Comparison of ENCODE assay signal across 10 cellular contexts in genomic region chr14:33948143-33948962, GRCh38. TPM values are rescaled to one million over a fixed set of nuclear protein-coding genes. Genes with fewer than 3 reads are reported as not detected.
DNase-seq lines count a peak whose midpoint lies in the region; ATAC-seq and TF ChIP-seq lines count a peak whose summit lies in the region.
"Had no signal": no experiment of that assay in that cellular context is flagged by ENCODE, and none has a peak within 500 bp of the region (broad histone marks: within the 10 kb centered on the region; RNA-seq: fewer than 3 reads in every experiment).

No MANE protein-coding gene starts in this region.

- POLR2A ChIA-PET in activated CD8-positive, alpha-beta T cell treated with anti-CD3 and anti-CD28 coated beads, Interleukin-2, amount 10 ng/mL, durations not matched to agents 7 days and 5 days (lab: Charles Lee) = no interaction called here
- POLR2A ChIA-PET in activated CD8-positive, alpha-beta T cell treated with anti-CD3 and anti-CD28 coated beads for 36 hours (lab: Charles Lee) = no interaction called here
- POLR2A ChIA-PET in T-cell (lab: Charles Lee) = no interaction called here
- POLR2A ChIA-PET in OCI-LY7 (lab: Charles Lee) = no interaction called here
- POLR2A ChIA-PET in RWPE1 (lab: Yijun Ruan, JAX; ENCODE audit: low non-redundant PET) = interaction anchor here (0.7 kb wide), 1 partner anchor 12 kb away, joined by 3 read pairs; no protein-coding TSS in a partner anchor

- no peak overlapping the region for H3K4me2 ChIP-seq in OCI-LY7 (ENCODE audit: low read length)

- BruUV-seq in OCI-LY7 (replicated peaks; lab: Mats Ljungman, UMichigan) = no TSS peak

- H4K20me1 ChIP-seq in OCI-LY7 (ENCODE audit: insufficient read depth, low read length) = no peaks in the 10 kb centered on the region

- H3K36me3 ChIP-seq in OCI-LY7 (ENCODE audit: insufficient read depth, low read length) = no peaks in the 10 kb centered on the region

- intact Hi-C loops in activated CD8-positive, alpha-beta T cell treated with anti-CD3 and anti-CD28 coated beads for 36 hours (cut with micrococcal nuclease) = no loop called here
- intact Hi-C loops in OCI-LY7 (cut with micrococcal nuclease; ENCODE audit: unreplicated experiment) = no loop called here

- no peak for TF ChIP-seq CTCF in activated CD8-positive, alpha-beta T cell treated with anti-CD3 and anti-CD28 coated beads for 36 hours (IDR thresholded peaks at IDR 0.05)
- no peak for TF ChIP-seq CTCF in OCI-LY7 (conservative IDR thresholded peaks at IDR 0.05; ENCODE audit: low read length)
- TF ChIP-seq CTCF in RWPE1 (conservative IDR thresholded peaks at IDR 0.05; ENCODE audit: low read depth) = no peak

- ATAC-seq in activated CD8-positive, alpha-beta T cell treated with anti-CD3 and anti-CD28 coated beads, Interleukin-2, amount 10 ng/mL, durations not matched to agents 7 days and 5 days = no peak
- ATAC-seq in activated CD8-positive, alpha-beta T cell treated with anti-CD3 and anti-CD28 coated beads for 36 hours = no peak
- no peak for ATAC-seq in T-cell (replicated peaks in 1 of 4)

- no peaks in the 10 kb centered on the region for H3K9me2 ChIP-seq in OCI-LY7 (ENCODE audit: insufficient read depth, low read length)

- H3K27ac ChIP-seq in substantia nigra (ENCODE audit: low read depth, low read length, poor library complexity, severe bottlenecking) (peak overlapping the region; percentile 83), OCI-LY7 (ENCODE audit: low read depth, low read length, poor library complexity, severe bottlenecking) (no peak overlapping the region), RWPE1 (no peak overlapping the region)

- H3K27ac Mint-ChIP-seq in activated CD8-positive, alpha-beta T cell treated with anti-CD3 and anti-CD28 coated beads, Interleukin-2, amount 10 ng/mL, durations not matched to agents 7 days and 5 days = no peak overlapping the region
- H3K27ac Mint-ChIP-seq in activated CD8-positive, alpha-beta T cell treated with anti-CD3 and anti-CD28 coated beads for 36 hours = no peak overlapping the region
- H3K27ac Mint-ChIP-seq in T-cell = no peak overlapping the region

- H3K4me3 ChIP-seq in iPS-11a (ENCODE audit: low read depth, low read length) (peak overlapping the region; percentile 84), OCI-LY7 (ENCODE audit: low read depth, low read length, poor library complexity, severe bottlenecking) (no peak overlapping the region)

- H3K79me2 ChIP-seq in OCI-LY7 (ENCODE audit: insufficient read depth, low read depth, low read length) = no peaks in the 10 kb centered on the region

- CTCF ChIA-PET in activated CD8-positive, alpha-beta T cell treated with anti-CD3 and anti-CD28 coated beads, Interleukin-2, amount 10 ng/mL, durations not matched to agents 7 days and 5 days (lab: Charles Lee) = interaction anchor here (0.7 to 2.6 kb wide), 2 partner anchors 108 to 149 kb away, joined by 3 to 12 read pairs; no protein-coding TSS in a partner anchor
- CTCF ChIA-PET in activated CD8-positive, alpha-beta T cell treated with anti-CD3 and anti-CD28 coated beads for 36 hours (lab: Charles Lee) = no interaction called here
- CTCF ChIA-PET in T-cell (lab: Charles Lee) = interaction anchor here in 1 of 2 donors (0.7 kb wide), 1 partner anchor 13 kb away, joined by 3 read pairs; no protein-coding TSS in a partner anchor
- CTCF ChIA-PET in OCI-LY7 (lab: Charles Lee; ENCODE audit: unreplicated experiment) = no interaction called here
- CTCF ChIA-PET in RWPE1 (lab: Yijun Ruan, JAX) = no interaction called here

- H3K4me1 Mint-ChIP-seq in activated CD8-positive, alpha-beta T cell treated with anti-CD3 and anti-CD28 coated beads, Interleukin-2, amount 10 ng/mL, durations not matched to agents 7 days and 5 days (ENCODE audit: low read depth) = peaks cover 36% of the 10 kb centered on the region
- peaks cover 12% of the 10 kb centered on the region for H3K4me1 Mint-ChIP-seq in activated CD8-positive, alpha-beta T cell treated with anti-CD3 and anti-CD28 coated beads for 36 hours (ENCODE audit: low read depth)
- peaks cover 13 to 37% (median 33%) of the 10 kb centered on the region in 3 donors for H3K4me1 Mint-ChIP-seq in T-cell

- no peak for DNase-seq in activated CD8-positive, alpha-beta T cell treated with anti-CD3 and anti-CD28 coated beads, Interleukin-2, amount 10 ng/mL, durations not matched to agents 7 days and 5 days
- DNase-seq in activated CD8-positive, alpha-beta T cell treated with anti-CD3 and anti-CD28 coated beads for 36 hours = no peak
- no peak for DNase-seq in T-cell
- DNase-seq in substantia nigra (lab: John Stamatoyannopoulos, UW) = no peak
- DNase-seq in OCI-LY7 (ENCODE audit: low spot score) = no peak
- DNase-seq in RWPE1 (ENCODE audit: low spot score) = no peak
- no peak for DNase-seq in activated effector memory CD4-positive, alpha-beta T cell treated with Interleukin-2 at 50 U/mL for 16 hours
- DNase-seq: activated CD8-positive, alpha-beta memory T cell treated with anti-CD3 and anti-CD28 coated beads, Interleukin-2, amount 50 U/mL, for 48 hours; NCI-H226 had no signal

- peaks cover 64% of the 10 kb centered on the region for H3K27me3 Mint-ChIP-seq in activated CD8-positive, alpha-beta T cell treated with anti-CD3 and anti-CD28 coated beads, Interleukin-2, amount 10 ng/mL, durations not matched to agents 7 days and 5 days (ENCODE audit: low read depth)
- peaks cover 44% of the 10 kb centered on the region for H3K27me3 Mint-ChIP-seq in activated CD8-positive, alpha-beta T cell treated with anti-CD3 and anti-CD28 coated beads for 36 hours
- peaks cover 20 to 31% of the 10 kb centered on the region in 2 donors for H3K27me3 Mint-ChIP-seq in T-cell

- peaks cover 11% of the 10 kb centered on the region for H3K36me3 Mint-ChIP-seq in activated CD8-positive, alpha-beta T cell treated with anti-CD3 and anti-CD28 coated beads, Interleukin-2, amount 10 ng/mL, durations not matched to agents 7 days and 5 days (ENCODE audit: low read depth)
- no peaks in the 10 kb centered on the region for H3K36me3 Mint-ChIP-seq in activated CD8-positive, alpha-beta T cell treated with anti-CD3 and anti-CD28 coated beads for 36 hours (ENCODE audit: low read depth)
- H3K36me3 Mint-ChIP-seq in T-cell = no peaks in the 10 kb centered on the region

- H2AFZ ChIP-seq in OCI-LY7 (ENCODE audit: low read length) = no peak overlapping the region

- peak overlapping the region; percentile 28 for H3K4me3 Mint-ChIP-seq in activated CD8-positive, alpha-beta T cell treated with anti-CD3 and anti-CD28 coated beads, Interleukin-2, amount 10 ng/mL, durations not matched to agents 7 days and 5 days
- H3K4me3 Mint-ChIP-seq in activated CD8-positive, alpha-beta T cell treated with anti-CD3 and anti-CD28 coated beads for 36 hours = no peak overlapping the region
- H3K4me3 Mint-ChIP-seq in T-cell = peak overlapping the region in 2 of 3 donors; percentile 28 to 84

- H3K9me3 ChIP-seq in OCI-LY7 (ENCODE audit: low read length) = no peaks in the 10 kb centered on the region

- no peaks in the 10 kb centered on the region for H3K9me3 Mint-ChIP-seq in activated CD8-positive, alpha-beta T cell treated with anti-CD3 and anti-CD28 coated beads, Interleukin-2, amount 10 ng/mL, durations not matched to agents 7 days and 5 days (ENCODE audit: insufficient read depth)
- no peaks in the 10 kb centered on the region for H3K9me3 Mint-ChIP-seq in activated CD8-positive, alpha-beta T cell treated with anti-CD3 and anti-CD28 coated beads for 36 hours
- no peaks in the 10 kb centered on the region for H3K9me3 Mint-ChIP-seq in T-cell

- no peaks in the 10 kb centered on the region for H3K4me1 ChIP-seq in OCI-LY7 (ENCODE audit: insufficient read depth, low read length, poor library complexity, severe bottlenecking)

RNA-seq across cellular contexts. Expression of gene EGLN3, which starts 2.5 kb away (rescaled TPM):
- 10 to 100 TPM; 12.7 to 13.7 TPM for total RNA-seq in activated CD8-positive, alpha-beta T cell treated with anti-CD3 and anti-CD28 coated beads, Interleukin-2, amount 10 ng/mL, durations not matched to agents 7 days and 5 days
- 1 to 10 TPM; 3.5 to 4.2 TPM for total RNA-seq in activated CD8-positive, alpha-beta T cell treated with anti-CD3 and anti-CD28 coated beads for 36 hours
- 10 to 100 TPM in 2 of 5 donors, 1 to 10 TPM in 3; 3.8 to 15.1 (median 7.6) TPM for total RNA-seq in T-cell
- total RNA-seq in OCI-LY7 (2014; rRNA removed; shearing (Covaris generic)) = not detected in 2 replicates
- total RNA-seq in OCI-LY7 (2022) = not detected in 2 replicates

Comparison
In these comparisons a context has a peak if more than half of its experiments do, and no peak if none do; other contexts are left out.
1. RNA of gene EGLN3, which starts 2.5 kb away (total RNA-seq): 12.7 to 13.7 TPM in activated CD8-positive, alpha-beta T cell treated with anti-CD3 and anti-CD28 coated beads, Interleukin-2, amount 10 ng/mL, durations not matched to agents 7 days and 5 days, 3.8 to 15.1 TPM in T-cell and 3.5 to 4.2 TPM in activated CD8-positive, alpha-beta T cell treated with anti-CD3 and anti-CD28 coated beads for 36 hours; not detected in OCI-LY7; every median in the first group is over 4 times any median in the second.